In genomic region chr9:71106992-71107391, GRCh38 we compare ENCODE assay signal across 28 cellular contexts.
"Had no signal": no experiment of that assay in that cellular context is flagged by ENCODE, and none has a peak within 500 bp of the region (broad histone marks: within the 10 kb centered on the region; RNA-seq: fewer than 3 reads in every experiment).

No MANE protein-coding gene starts in this region.

- H3K27me3 ChIP-seq: stomach, suprapubic skin, testis, thyroid gland, tibial artery, tibial nerve, transverse colon, upper lobe of left lung, upper lobe of right lung, uterus, vagina had no signal

- DNase-seq: stimulated activated CD4-positive, alpha-beta T cell treated with anti-CD3 and anti-CD28 coated beads, Interleukin-2, amount 100 ng/mL, for 48 hours; stimulated activated CD4-positive, alpha-beta T cell treated with anti-CD3 and anti-CD28 coated beads, Interleukin-4, amount 100 ng/mL, for 1 hour; stimulated activated CD4-positive, alpha-beta T cell treated with anti-CD3 and anti-CD28 coated beads, Interleukin-4, amount 100 ng/mL, for 24 hours; stimulated activated CD4-positive, alpha-beta T cell treated with anti-CD3 and anti-CD28 coated beads, Interleukin-4, amount 100 ng/mL, for 4 hours; stimulated activated CD8-positive, alpha-beta memory T cell treated with anti-CD3 and anti-CD28 coated beads, Interleukin-4, amount 100 ng/mL, for 48 hours; stimulated activated naive B cell treated with anti-CD40 and anti-IgM and Interleukin-4, amounts not matched to agents 10 μg/mL and 1 μg/mL and 100 μg/mL, for 72 hours; stimulated activated naive CD4-positive, alpha-beta T cell; stimulated activated naive CD4-positive, alpha-beta T cell treated with Interleukin-2 at 50 U/mL for 16 hours; stimulated activated naive CD8-positive, alpha-beta T cell treated with anti-CD3 and anti-CD28 coated beads, Interleukin-15, amount 100 ng/mL, for 72 hours; stimulated activated naive CD8-positive, alpha-beta T cell treated with anti-CD3 and anti-CD28 coated beads, Interleukin-15, Interleukin-2, amounts not matched to agents 100 U/mL and 50 U/mL, for 24 hours; stomach; substantia nigra; testis; thyroid gland; tibial artery; transverse colon; trophoblast cell; upper lobe of left lung; upper lobe of right lung; uterus had no signal

- H3K4me3 Mint-ChIP-seq: stimulated activated effector memory CD8-positive, alpha-beta T cell treated with anti-CD3 and anti-CD28 coated beads, Interleukin-12 subunit alpha, Interleukin-12 subunit beta, amount 100 ng/mL, for 72 hours; stimulated activated memory B cell treated with anti-CD40 and anti-IgM and Interleukin-4, amounts not matched to agents 10 μg/mL and 1 μg/mL and 100 μg/mL, for 72 hours; stimulated activated naive B cell treated with anti-CD40 and anti-IgM and Interleukin-4, amounts not matched to agents 10 μg/mL and 1 μg/mL and 100 μg/mL, for 72 hours; stimulated activated naive CD8-positive, alpha-beta T cell treated with anti-CD3 and anti-CD28 coated beads, Interleukin-15, amount 100 ng/mL, for 72 hours; stimulated activated naive CD8-positive, alpha-beta T cell treated with anti-CD3 and anti-CD28 coated beads, Interleukin-15, Interleukin-2, amounts not matched to agents 100 ng/mL and 50 ng/mL, for 24 hours; type B pancreatic cell had no signal

- ATAC-seq: stimulated activated effector memory CD8-positive, alpha-beta T cell treated with anti-CD3 and anti-CD28 coated beads, Interleukin-12 subunit alpha, Interleukin-12 subunit beta, amount 100 ng/mL, for 72 hours; stimulated activated memory B cell treated with anti-CD40 and anti-IgM and Interleukin-4, amounts not matched to agents 10 μg/mL and 1 μg/mL and 100 μg/mL, for 72 hours; stimulated activated naive B cell treated with anti-CD40 and anti-IgM and Interleukin-4, amounts not matched to agents 10 μg/mL and 1 μg/mL and 100 μg/mL, for 72 hours; stimulated activated naive CD8-positive, alpha-beta T cell treated with anti-CD3 and anti-CD28 coated beads, Interleukin-15, amount 100 ng/mL, for 72 hours; stimulated activated naive CD8-positive, alpha-beta T cell treated with anti-CD3 and anti-CD28 coated beads, Interleukin-15, Interleukin-2, amounts not matched to agents 100 U/mL and 50 U/mL, for 24 hours; upper lobe of right lung had no signal

- H3K4me1 Mint-ChIP-seq: stimulated activated effector memory CD8-positive, alpha-beta T cell treated with anti-CD3 and anti-CD28 coated beads, Interleukin-12 subunit alpha, Interleukin-12 subunit beta, amount 100 ng/mL, for 72 hours; stimulated activated memory B cell treated with anti-CD40 and anti-IgM and Interleukin-4, amounts not matched to agents 10 μg/mL and 1 μg/mL and 100 μg/mL, for 72 hours; stimulated activated naive B cell treated with anti-CD40 and anti-IgM and Interleukin-4, amounts not matched to agents 10 μg/mL and 1 μg/mL and 100 μg/mL, for 72 hours; stimulated activated naive CD8-positive, alpha-beta T cell treated with anti-CD3 and anti-CD28 coated beads, Interleukin-15, amount 100 ng/mL, for 72 hours had no signal

- H3K36me3 Mint-ChIP-seq: stimulated activated effector memory CD8-positive, alpha-beta T cell treated with anti-CD3 and anti-CD28 coated beads, Interleukin-12 subunit alpha, Interleukin-12 subunit beta, amount 100 ng/mL, for 72 hours; stimulated activated memory B cell treated with anti-CD40 and anti-IgM and Interleukin-4, amounts not matched to agents 10 μg/mL and 1 μg/mL and 100 μg/mL, for 72 hours; stimulated activated naive B cell treated with anti-CD40 and anti-IgM and Interleukin-4, amounts not matched to agents 10 μg/mL and 1 μg/mL and 100 μg/mL, for 72 hours; type B pancreatic cell had no signal

- H3K9me3 Mint-ChIP-seq: stimulated activated naive CD8-positive, alpha-beta T cell treated with anti-CD3 and anti-CD28 coated beads, Interleukin-15, Interleukin-2, amounts not matched to agents 100 ng/mL and 50 ng/mL, for 24 hours; type B pancreatic cell had no signal

- H3K27ac Mint-ChIP-seq: stimulated activated effector memory CD8-positive, alpha-beta T cell treated with anti-CD3 and anti-CD28 coated beads, Interleukin-12 subunit alpha, Interleukin-12 subunit beta, amount 100 ng/mL, for 72 hours; stimulated activated memory B cell treated with anti-CD40 and anti-IgM and Interleukin-4, amounts not matched to agents 10 μg/mL and 1 μg/mL and 100 μg/mL, for 72 hours; stimulated activated naive B cell treated with anti-CD40 and anti-IgM and Interleukin-4, amounts not matched to agents 10 μg/mL and 1 μg/mL and 100 μg/mL, for 72 hours; stimulated activated naive CD8-positive, alpha-beta T cell treated with anti-CD3 and anti-CD28 coated beads, Interleukin-15, amount 100 ng/mL, for 72 hours; stimulated activated naive CD8-positive, alpha-beta T cell treated with anti-CD3 and anti-CD28 coated beads, Interleukin-15, Interleukin-2, amounts not matched to agents 100 ng/mL and 50 ng/mL, for 24 hours; type B pancreatic cell had no signal

- H3K4me1 ChIP-seq: stomach, suprapubic skin, thyroid gland, tibial artery, tibial nerve, transverse colon, upper lobe of left lung, upper lobe of right lung, uterus, vagina had no signal

- H3K9me3 ChIP-seq: stomach, suprapubic skin, testis, thoracic aorta, thyroid gland, tibial artery, tibial nerve, transverse colon, upper lobe of left lung, upper lobe of right lung, uterus, vagina had no signal

- H3K4me3 ChIP-seq: stomach, suprapubic skin, testis, thoracic aorta, thyroid gland, tibial artery, tibial nerve, transverse colon, upper lobe of left lung, upper lobe of right lung, uterus, vagina had no signal

- H3K27me3 Mint-ChIP-seq: stimulated activated memory B cell treated with anti-CD40 and anti-IgM and Interleukin-4, amounts not matched to agents 10 μg/mL and 1 μg/mL and 100 μg/mL, for 72 hours; stimulated activated naive B cell treated with anti-CD40 and anti-IgM and Interleukin-4, amounts not matched to agents 10 μg/mL and 1 μg/mL and 100 μg/mL, for 72 hours; stimulated activated naive CD8-positive, alpha-beta T cell treated with anti-CD3 and anti-CD28 coated beads, Interleukin-15, amount 100 ng/mL, for 72 hours; stimulated activated naive CD8-positive, alpha-beta T cell treated with anti-CD3 and anti-CD28 coated beads, Interleukin-15, Interleukin-2, amounts not matched to agents 100 ng/mL and 50 ng/mL, for 24 hours had no signal

- H3K36me3 ChIP-seq: stomach, suprapubic skin, thoracic aorta, thyroid gland, tibial artery, tibial nerve, transverse colon, upper lobe of left lung, upper lobe of right lung, uterus, vagina had no signal

- H3K27ac ChIP-seq: stomach, suprapubic skin, testis, thoracic aorta, thyroid gland, tibial artery, tibial nerve, transverse colon, upper lobe of left lung, upper lobe of right lung, uterus, vagina had no signal
